ENCODE assay signal across 1 cellular context in the genomic region with DNA sequence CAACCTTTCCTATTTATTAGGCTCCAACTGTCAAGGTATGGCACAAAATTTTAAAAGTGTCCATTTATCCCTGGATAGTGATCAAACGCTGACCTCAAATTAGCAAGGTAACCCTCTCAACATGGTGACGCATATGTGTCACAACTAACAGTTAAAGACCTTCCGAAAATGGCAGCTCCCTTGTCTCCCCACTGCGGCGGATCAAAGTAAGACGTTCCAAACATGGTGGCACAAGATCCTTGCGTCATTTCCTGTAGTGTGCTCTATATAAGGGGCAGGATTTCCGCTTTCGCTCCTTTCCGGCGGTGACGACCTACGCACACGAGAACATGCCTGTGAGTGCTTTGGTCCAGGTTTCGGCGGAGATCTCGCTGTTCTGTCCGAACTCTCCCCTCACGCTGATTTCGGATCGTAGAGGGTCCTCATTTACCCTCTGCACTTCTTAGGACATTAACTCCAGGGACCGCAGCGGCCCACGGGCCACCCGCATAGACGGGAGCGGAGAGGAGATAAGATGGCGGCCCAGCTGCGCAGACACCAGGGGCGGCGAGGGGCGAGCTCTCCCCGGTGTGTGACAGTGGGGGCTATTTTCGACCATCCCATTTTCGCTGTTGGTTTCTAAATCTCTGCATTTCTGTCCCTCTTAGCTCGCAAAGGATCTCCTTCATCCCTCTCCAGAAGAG.
TF ChIP-seq lines count a peak whose summit lies in the region.

A gene (plus strand): TSS at position 295 of the 683 bp plus-strand sequence. CDS start 35 bp downstream, at position 330.

TF ChIP-seq in HepG2, 621 proteins besides CTCF, POLR2A, EP300 and RAD21 (continued from another document and continues in another):
- TF ChIP-seq, protein P1, sequence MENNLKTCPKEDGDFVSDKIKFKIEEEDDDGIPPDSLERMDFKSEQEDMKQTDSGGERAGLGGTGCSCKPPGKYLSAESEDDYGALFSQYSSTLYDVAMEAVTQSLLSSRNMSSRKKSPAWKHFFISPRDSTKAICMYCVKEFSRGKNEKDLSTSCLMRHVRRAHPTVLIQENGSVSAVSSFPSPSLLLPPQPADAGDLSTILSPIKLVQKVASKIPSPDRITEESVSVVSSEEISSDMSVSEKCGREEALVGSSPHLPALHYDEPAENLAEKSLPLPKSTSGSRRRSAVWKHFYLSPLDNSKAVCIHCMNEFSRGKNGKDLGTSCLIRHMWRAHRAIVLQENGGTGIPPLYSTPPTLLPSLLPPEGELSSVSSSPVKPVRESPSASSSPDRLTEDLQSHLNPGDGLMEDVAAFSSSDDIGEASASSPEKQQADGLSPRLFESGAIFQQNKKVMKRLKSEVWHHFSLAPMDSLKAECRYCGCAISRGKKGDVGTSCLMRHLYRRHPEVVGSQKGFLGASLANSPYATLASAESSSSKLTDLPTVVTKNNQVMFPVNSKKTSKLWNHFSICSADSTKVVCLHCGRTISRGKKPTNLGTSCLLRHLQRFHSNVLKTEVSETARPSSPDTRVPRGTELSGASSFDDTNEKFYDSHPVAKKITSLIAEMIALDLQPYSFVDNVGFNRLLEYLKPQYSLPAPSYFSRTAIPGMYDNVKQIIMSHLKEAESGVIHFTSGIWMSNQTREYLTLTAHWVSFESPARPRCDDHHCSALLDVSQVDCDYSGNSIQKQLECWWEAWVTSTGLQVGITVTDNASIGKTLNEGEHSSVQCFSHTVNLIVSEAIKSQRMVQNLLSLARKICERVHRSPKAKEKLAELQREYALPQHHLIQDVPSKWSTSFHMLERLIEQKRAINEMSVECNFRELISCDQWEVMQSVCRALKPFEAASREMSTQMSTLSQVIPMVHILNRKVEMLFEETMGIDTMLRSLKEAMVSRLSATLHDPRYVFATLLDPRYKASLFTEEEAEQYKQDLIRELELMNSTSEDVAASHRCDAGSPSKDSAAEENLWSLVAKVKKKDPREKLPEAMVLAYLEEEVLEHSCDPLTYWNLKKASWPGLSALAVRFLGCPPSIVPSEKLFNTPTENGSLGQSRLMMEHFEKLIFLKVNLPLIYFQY (CRISPR knock-in tag; IDR thresholded peaks at IDR 0.05; ENCODE audit: borderline replicate concordance) = peak; percentile 65; the same call in 1 of the 2 replicates
- TF ChIP-seq MIER2 (CRISPR knock-in tag; IDR thresholded peaks at IDR 0.05) = peak; percentile 80
- peak; percentile 58 for TF ChIP-seq ZNF263 (CRISPR knock-in tag; IDR thresholded peaks at IDR 0.05)
- no peak for TF ChIP-seq ZNF282 (IDR thresholded peaks at IDR 0.05; ENCODE audit: partially characterized antibody)
- peak; percentile 85 for TF ChIP-seq KMT2B (CRISPR knock-in tag; IDR thresholded peaks at IDR 0.05)
- TF ChIP-seq ZNF615 (CRISPR knock-in tag; IDR thresholded peaks at IDR 0.05; ENCODE audit: borderline replicate concordance) = no peak
- TF ChIP-seq SALL1 (CRISPR knock-in tag; IDR thresholded peaks at IDR 0.05) = peak; percentile 86
- TF ChIP-seq, protein P2, sequence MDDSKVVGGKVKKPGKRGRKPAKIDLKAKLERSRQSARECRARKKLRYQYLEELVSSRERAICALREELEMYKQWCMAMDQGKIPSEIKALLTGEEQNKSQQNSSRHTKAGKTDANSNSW (CRISPR knock-in tag; IDR thresholded peaks at IDR 0.05; ENCODE audit: borderline replicate concordance) = peak; percentile 83; the same call in 1 of the 2 replicates
- TF ChIP-seq YY1 (IDR thresholded peaks at IDR 0.05; ENCODE audit: insufficient read depth, insufficient replicate concordance, low read depth, low read length) = peak; percentile 98
- no peak for TF ChIP-seq ZFP36 (IDR thresholded peaks at IDR 0.05; ENCODE audit: borderline replicate concordance, low read depth, low read length, partially characterized antibody)
- TF ChIP-seq GTF3A (CRISPR knock-in tag; conservative IDR thresholded peaks at IDR 0.05) = no peak
- TF ChIP-seq, protein P3, sequence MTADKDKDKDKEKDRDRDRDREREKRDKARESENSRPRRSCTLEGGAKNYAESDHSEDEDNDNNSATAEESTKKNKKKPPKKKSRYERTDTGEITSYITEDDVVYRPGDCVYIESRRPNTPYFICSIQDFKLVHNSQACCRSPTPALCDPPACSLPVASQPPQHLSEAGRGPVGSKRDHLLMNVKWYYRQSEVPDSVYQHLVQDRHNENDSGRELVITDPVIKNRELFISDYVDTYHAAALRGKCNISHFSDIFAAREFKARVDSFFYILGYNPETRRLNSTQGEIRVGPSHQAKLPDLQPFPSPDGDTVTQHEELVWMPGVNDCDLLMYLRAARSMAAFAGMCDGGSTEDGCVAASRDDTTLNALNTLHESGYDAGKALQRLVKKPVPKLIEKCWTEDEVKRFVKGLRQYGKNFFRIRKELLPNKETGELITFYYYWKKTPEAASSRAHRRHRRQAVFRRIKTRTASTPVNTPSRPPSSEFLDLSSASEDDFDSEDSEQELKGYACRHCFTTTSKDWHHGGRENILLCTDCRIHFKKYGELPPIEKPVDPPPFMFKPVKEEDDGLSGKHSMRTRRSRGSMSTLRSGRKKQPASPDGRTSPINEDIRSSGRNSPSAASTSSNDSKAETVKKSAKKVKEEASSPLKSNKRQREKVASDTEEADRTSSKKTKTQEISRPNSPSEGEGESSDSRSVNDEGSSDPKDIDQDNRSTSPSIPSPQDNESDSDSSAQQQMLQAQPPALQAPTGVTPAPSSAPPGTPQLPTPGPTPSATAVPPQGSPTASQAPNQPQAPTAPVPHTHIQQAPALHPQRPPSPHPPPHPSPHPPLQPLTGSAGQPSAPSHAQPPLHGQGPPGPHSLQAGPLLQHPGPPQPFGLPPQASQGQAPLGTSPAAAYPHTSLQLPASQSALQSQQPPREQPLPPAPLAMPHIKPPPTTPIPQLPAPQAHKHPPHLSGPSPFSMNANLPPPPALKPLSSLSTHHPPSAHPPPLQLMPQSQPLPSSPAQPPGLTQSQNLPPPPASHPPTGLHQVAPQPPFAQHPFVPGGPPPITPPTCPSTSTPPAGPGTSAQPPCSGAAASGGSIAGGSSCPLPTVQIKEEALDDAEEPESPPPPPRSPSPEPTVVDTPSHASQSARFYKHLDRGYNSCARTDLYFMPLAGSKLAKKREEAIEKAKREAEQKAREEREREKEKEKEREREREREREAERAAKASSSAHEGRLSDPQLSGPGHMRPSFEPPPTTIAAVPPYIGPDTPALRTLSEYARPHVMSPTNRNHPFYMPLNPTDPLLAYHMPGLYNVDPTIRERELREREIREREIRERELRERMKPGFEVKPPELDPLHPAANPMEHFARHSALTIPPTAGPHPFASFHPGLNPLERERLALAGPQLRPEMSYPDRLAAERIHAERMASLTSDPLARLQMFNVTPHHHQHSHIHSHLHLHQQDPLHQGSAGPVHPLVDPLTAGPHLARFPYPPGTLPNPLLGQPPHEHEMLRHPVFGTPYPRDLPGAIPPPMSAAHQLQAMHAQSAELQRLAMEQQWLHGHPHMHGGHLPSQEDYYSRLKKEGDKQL (CRISPR knock-in tag; IDR thresholded peaks at IDR 0.05; ENCODE audit: low read depth) = peak; percentile 41; the same call in 1 of the 2 replicates
- TF ChIP-seq ZNF749 (CRISPR knock-in tag; IDR thresholded peaks at IDR 0.05; ENCODE audit: borderline replicate concordance) = no peak
- no peak for TF ChIP-seq KLF15 (CRISPR knock-in tag; IDR thresholded peaks at IDR 0.05; ENCODE audit: borderline replicate concordance)
- TF ChIP-seq GTF2F1 (IDR thresholded peaks at IDR 0.05; ENCODE audit: low read length) = peak; percentile 95
- peak; percentile 71 for TF ChIP-seq CCDC6 (CRISPR knock-in tag; IDR thresholded peaks at IDR 0.05)
- peak; percentile 62; the same call in 1 of the 2 replicates for TF ChIP-seq GPN1 (CRISPR knock-in tag; IDR thresholded peaks at IDR 0.05; ENCODE audit: borderline replicate concordance)
- no peak for TF ChIP-seq ZFP82 (CRISPR knock-in tag; IDR thresholded peaks at IDR 0.05; ENCODE audit: borderline replicate concordance)
- peak; percentile 88 for TF ChIP-seq ARHGAP35 (CRISPR knock-in tag; IDR thresholded peaks at IDR 0.05; ENCODE audit: borderline replicate concordance)
- peak; percentile 95; the same call in 1 of the 2 replicates for TF ChIP-seq SIN3A (IDR thresholded peaks at IDR 0.05; ENCODE audit: borderline replicate concordance, low read depth, low read length)
- TF ChIP-seq ZNF333 (CRISPR knock-in tag; IDR thresholded peaks at IDR 0.05; ENCODE audit: borderline replicate concordance) = no peak
- 0 out of 2 replicates have a peak, but pooled peaks have one; percentile 52 for TF ChIP-seq KDM6A (CRISPR knock-in tag; IDR thresholded peaks at IDR 0.05; ENCODE audit: low read depth)
- TF ChIP-seq ZNF350 (CRISPR knock-in tag; IDR thresholded peaks at IDR 0.05; ENCODE audit: borderline replicate concordance, low read depth) = peak; percentile 77; the same call in 1 of the 2 replicates
- no peak for TF ChIP-seq ZNF20 (CRISPR knock-in tag; IDR thresholded peaks at IDR 0.05)
- TF ChIP-seq ZNF672 (CRISPR knock-in tag; IDR thresholded peaks at IDR 0.05) = no peak
- TF ChIP-seq, protein P4, sequence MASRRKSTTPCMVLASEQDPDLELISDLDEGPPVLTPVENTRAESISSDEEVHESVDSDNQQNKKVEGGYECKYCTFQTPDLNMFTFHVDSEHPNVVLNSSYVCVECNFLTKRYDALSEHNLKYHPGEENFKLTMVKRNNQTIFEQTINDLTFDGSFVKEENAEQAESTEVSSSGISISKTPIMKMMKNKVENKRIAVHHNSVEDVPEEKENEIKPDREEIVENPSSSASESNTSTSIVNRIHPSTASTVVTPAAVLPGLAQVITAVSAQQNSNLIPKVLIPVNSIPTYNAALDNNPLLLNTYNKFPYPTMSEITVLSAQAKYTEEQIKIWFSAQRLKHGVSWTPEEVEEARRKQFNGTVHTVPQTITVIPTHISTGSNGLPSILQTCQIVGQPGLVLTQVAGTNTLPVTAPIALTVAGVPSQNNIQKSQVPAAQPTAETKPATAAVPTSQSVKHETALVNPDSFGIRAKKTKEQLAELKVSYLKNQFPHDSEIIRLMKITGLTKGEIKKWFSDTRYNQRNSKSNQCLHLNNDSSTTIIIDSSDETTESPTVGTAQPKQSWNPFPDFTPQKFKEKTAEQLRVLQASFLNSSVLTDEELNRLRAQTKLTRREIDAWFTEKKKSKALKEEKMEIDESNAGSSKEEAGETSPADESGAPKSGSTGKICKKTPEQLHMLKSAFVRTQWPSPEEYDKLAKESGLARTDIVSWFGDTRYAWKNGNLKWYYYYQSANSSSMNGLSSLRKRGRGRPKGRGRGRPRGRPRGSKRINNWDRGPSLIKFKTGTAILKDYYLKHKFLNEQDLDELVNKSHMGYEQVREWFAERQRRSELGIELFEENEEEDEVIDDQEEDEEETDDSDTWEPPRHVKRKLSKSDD (CRISPR knock-in tag; IDR thresholded peaks at IDR 0.05; ENCODE audit: low read depth) = peak; percentile 98
- peak; percentile 68 for TF ChIP-seq ZBTB38 (CRISPR knock-in tag; IDR thresholded peaks at IDR 0.05)
- peak; percentile 71 for TF ChIP-seq TEAD3 (CRISPR knock-in tag; optimal IDR thresholded peaks at IDR 0.05; ENCODE audit: borderline replicate concordance)
- TF ChIP-seq HNRNPUL1 (IDR thresholded peaks at IDR 0.05; ENCODE audit: low read depth, low read length) = no peak
- TF ChIP-seq, protein P5, sequence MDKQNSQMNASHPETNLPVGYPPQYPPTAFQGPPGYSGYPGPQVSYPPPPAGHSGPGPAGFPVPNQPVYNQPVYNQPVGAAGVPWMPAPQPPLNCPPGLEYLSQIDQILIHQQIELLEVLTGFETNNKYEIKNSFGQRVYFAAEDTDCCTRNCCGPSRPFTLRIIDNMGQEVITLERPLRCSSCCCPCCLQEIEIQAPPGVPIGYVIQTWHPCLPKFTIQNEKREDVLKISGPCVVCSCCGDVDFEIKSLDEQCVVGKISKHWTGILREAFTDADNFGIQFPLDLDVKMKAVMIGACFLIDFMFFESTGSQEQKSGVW (CRISPR knock-in tag; IDR thresholded peaks at IDR 0.05; ENCODE audit: borderline replicate concordance) = no peak
- peak; percentile 62; the same call in 1 of the 2 replicates for TF ChIP-seq KAT7 (CRISPR knock-in tag; IDR thresholded peaks at IDR 0.05; ENCODE audit: borderline replicate concordance)
- peak; percentile 33; the same call in 1 of the 2 replicates for TF ChIP-seq NRL (CRISPR knock-in tag; IDR thresholded peaks at IDR 0.05; ENCODE audit: borderline replicate concordance)
- TF ChIP-seq JARID2 (CRISPR knock-in tag; IDR thresholded peaks at IDR 0.05; ENCODE audit: insufficient replicate concordance) = peak; percentile 57
- peak; percentile 58 for TF ChIP-seq PITX1 (CRISPR knock-in tag; IDR thresholded peaks at IDR 0.05)
- TF ChIP-seq RFX1 (IDR thresholded peaks at IDR 0.05) = no peak
- TF ChIP-seq ZSCAN9 (CRISPR knock-in tag; IDR thresholded peaks at IDR 0.05; ENCODE audit: borderline replicate concordance) = peak; percentile 68; the same call in 1 of the 2 replicates
- TF ChIP-seq, protein P6, sequence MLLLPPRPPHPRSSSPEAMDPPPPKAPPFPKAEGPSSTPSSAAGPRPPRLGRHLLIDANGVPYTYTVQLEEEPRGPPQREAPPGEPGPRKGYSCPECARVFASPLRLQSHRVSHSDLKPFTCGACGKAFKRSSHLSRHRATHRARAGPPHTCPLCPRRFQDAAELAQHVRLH (CRISPR knock-in tag; IDR thresholded peaks at IDR 0.05; ENCODE audit: borderline replicate concordance, low read depth) = peak; percentile 95
- peak; percentile 93 for TF ChIP-seq TGIF2 (CRISPR knock-in tag; IDR thresholded peaks at IDR 0.05)
- TF ChIP-seq, protein P7, sequence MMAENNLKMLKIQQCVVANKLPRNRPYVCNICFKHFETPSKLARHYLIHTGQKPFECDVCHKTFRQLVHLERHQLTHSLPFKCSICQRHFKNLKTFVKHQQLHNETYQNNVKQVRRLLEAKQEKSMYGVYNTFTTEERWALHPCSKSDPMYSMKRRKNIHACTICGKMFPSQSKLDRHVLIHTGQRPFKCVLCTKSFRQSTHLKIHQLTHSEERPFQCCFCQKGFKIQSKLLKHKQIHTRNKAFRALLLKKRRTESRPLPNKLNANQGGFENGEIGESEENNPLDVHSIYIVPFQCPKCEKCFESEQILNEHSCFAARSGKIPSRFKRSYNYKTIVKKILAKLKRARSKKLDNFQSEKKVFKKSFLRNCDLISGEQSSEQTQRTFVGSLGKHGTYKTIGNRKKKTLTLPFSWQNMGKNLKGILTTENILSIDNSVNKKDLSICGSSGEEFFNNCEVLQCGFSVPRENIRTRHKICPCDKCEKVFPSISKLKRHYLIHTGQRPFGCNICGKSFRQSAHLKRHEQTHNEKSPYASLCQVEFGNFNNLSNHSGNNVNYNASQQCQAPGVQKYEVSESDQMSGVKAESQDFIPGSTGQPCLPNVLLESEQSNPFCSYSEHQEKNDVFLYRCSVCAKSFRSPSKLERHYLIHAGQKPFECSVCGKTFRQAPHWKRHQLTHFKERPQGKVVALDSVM (CRISPR knock-in tag; IDR thresholded peaks at IDR 0.05) = no peak
- TF ChIP-seq PRPF4 (IDR thresholded peaks at IDR 0.05; ENCODE audit: low read depth, low read length, poor library complexity, severe bottlenecking) = no peak
